ENCODE assay signal across 1 cellular context in the genomic region with DNA sequence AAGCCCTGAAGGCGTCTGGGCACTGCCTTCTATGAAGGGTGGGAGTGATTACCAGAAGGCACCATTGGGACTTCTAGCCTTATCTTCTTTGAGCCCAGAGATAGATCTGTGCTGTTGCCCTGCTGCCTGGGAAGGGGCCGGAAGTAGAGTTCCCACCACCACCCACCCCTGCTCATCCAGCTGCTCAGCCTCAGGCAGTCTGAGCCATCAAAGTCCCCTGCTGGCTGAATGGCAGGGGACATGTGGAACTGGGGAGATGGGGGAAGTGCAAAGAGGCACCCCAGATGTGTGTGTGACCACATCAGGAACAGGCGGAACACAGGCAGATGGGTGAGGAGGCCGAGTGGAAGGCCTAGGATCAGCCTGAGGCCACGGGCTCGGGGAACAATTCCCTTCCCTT.
TF ChIP-seq lines count a peak whose summit lies in the region.

No MANE protein-coding gene starts in this region.

TF ChIP-seq in GM12878, 131 proteins besides CTCF, POLR2A, EP300 and RAD21:
- TF ChIP-seq NFXL1 (IDR thresholded peaks at IDR 0.05; ENCODE audit: borderline replicate concordance) (no peak), SPI1 (IDR thresholded peaks at IDR 0.05; ENCODE audit: borderline replicate concordance, insufficient read depth, low read depth, low read length) (0 out of 2 replicates have a peak, but pooled peaks have one; percentile 1)
